Comparison of ENCODE assay signal across 1 cellular context in the genomic region with DNA sequence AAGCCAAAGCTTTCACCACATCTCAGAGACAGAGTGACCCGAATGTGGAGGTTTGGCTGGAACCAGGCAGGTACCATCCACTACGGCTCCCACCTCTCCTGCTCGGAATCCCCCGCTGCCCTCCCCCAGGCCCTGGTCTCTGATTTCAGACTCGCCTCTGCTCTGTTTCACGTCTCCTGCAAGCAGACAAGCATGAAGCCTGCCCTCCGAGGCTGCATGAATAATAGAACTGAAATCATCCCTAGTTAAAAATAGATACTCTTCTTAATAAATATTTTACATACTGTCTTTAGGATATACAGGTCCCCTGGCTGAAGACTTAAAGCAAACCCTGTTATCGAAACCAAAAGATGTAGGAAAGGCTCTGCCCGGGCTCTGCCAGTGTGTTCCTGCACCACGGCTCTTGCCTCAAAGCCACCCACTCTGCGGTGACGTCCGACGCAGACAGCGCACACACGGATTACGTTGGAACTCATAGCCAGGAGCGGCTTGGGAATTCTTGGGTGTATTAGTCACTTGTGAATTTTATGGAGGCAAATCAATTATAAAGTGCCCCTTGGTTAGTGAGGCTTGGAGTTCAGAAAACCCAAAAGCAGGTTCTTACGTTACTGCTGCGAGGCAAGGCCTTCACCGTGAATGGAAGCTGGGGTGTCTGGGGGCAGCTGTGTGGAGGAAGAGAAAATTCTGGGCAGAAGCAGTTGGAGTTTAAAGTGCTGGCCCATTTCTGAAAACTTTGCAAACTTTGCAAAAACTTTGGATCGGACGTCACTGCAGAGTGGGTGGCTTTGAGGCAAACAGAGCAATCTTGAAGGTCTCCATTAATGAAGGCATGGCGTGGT.
TF ChIP-seq lines count a peak whose summit lies in the region.

No MANE protein-coding gene starts in this region.

TF ChIP-seq in A549, 52 proteins besides CTCF, POLR2A, EP300 and RAD21:
- TF ChIP-seq CEBPB (IDR thresholded peaks at IDR 0.05) (peak in 1 of 2 experiments; percentile 61; a peak in 1 of 4 replicates), MAFK (IDR thresholded peaks at IDR 0.05; ENCODE audit: partially characterized antibody) (peak; percentile 58), GATA3 (IDR thresholded peaks at IDR 0.05; ENCODE audit: borderline replicate concordance) (peak; percentile 86; the same call in 1 of the 2 replicates), MAX (IDR thresholded peaks at IDR 0.05) (peak; percentile 52), HDAC2 (IDR thresholded peaks at IDR 0.05) (no peak), FOSL2 (IDR thresholded peaks at IDR 0.05) (peak; percentile 68), FOSL2 (CRISPR knock-in tag; IDR thresholded peaks at IDR 0.05) (peak; percentile 91), TP53 (CRISPR knock-in tag; IDR thresholded peaks at IDR 0.05) (no peak), JUN (IDR thresholded peaks at IDR 0.05) (peak in 1 of 2 experiments; percentile 82; a peak in 3 of 5 replicates), BCL3 (IDR thresholded peaks at IDR 0.05) (peak; percentile 41; the same call in 1 of the 3 replicates), JUNB (IDR thresholded peaks at IDR 0.05) (peak; percentile 83; the same call in 1 of the 2 replicates)
